1 cellular context compared by ENCODE assay signal in genomic region chr7:39948932-39949928, GRCh38.
TF ChIP-seq lines count a peak whose summit lies in the region.

No MANE protein-coding gene starts in this region.

TF ChIP-seq in HepG2, 621 proteins besides CTCF, POLR2A, EP300 and RAD21 (continued from another document and continues in another):
- peak; percentile 75 for TF ChIP-seq ZBTB40 (IDR thresholded peaks at IDR 0.05)
- TF ChIP-seq ZBTB40 (CRISPR knock-in tag; IDR thresholded peaks at IDR 0.05): peak; percentile 84; the same call in 1 of the 2 replicates
- peak; percentile 24; the same call in 1 of the 2 replicates for TF ChIP-seq ZHX1 (CRISPR knock-in tag; IDR thresholded peaks at IDR 0.05; ENCODE audit: low read depth)
- TF ChIP-seq ZNF20 (CRISPR knock-in tag; IDR thresholded peaks at IDR 0.05): 0 out of 2 replicates have a peak, but pooled peaks have one; percentile 10
- TF ChIP-seq TEF (CRISPR knock-in tag; IDR thresholded peaks at IDR 0.05): 0 out of 2 replicates have a peak, but pooled peaks have one; percentile 57
- TF ChIP-seq ZNF646 (CRISPR knock-in tag; IDR thresholded peaks at IDR 0.05): no peak
- TF ChIP-seq ZNF407 (CRISPR knock-in tag; IDR thresholded peaks at IDR 0.05; ENCODE audit: not compliant biosample characterization): peak; percentile 70
- peak; percentile 92 for TF ChIP-seq THAP11 (CRISPR knock-in tag; IDR thresholded peaks at IDR 0.05)
- TF ChIP-seq SRSF9 (IDR thresholded peaks at IDR 0.05; ENCODE audit: borderline replicate concordance, insufficient read depth, low read depth, low read length, poor library complexity, severe bottlenecking): no peak
- TF ChIP-seq RCOR2 (CRISPR knock-in tag; IDR thresholded peaks at IDR 0.05): no peak
- TF ChIP-seq ATF4 (CRISPR knock-in tag; IDR thresholded peaks at IDR 0.05): peak in 1 of 2 experiments; percentile 56; a peak in 1 of 4 replicates
- peak; percentile 74; the same call in 1 of the 2 replicates for TF ChIP-seq ZNF772 (CRISPR knock-in tag; IDR thresholded peaks at IDR 0.05)
- 0 out of 2 replicates have a peak, but pooled peaks have one; percentile 26 for TF ChIP-seq ZNF230 (CRISPR knock-in tag; IDR thresholded peaks at IDR 0.05)
- peak; percentile 34; the same call in 1 of the 2 replicates for TF ChIP-seq CBX5 (CRISPR knock-in tag; IDR thresholded peaks at IDR 0.05; ENCODE audit: borderline replicate concordance)
- TF ChIP-seq RFX1 (IDR thresholded peaks at IDR 0.05): no peak
